ENCODE assay signal across 8 cellular contexts in the genomic region with DNA sequence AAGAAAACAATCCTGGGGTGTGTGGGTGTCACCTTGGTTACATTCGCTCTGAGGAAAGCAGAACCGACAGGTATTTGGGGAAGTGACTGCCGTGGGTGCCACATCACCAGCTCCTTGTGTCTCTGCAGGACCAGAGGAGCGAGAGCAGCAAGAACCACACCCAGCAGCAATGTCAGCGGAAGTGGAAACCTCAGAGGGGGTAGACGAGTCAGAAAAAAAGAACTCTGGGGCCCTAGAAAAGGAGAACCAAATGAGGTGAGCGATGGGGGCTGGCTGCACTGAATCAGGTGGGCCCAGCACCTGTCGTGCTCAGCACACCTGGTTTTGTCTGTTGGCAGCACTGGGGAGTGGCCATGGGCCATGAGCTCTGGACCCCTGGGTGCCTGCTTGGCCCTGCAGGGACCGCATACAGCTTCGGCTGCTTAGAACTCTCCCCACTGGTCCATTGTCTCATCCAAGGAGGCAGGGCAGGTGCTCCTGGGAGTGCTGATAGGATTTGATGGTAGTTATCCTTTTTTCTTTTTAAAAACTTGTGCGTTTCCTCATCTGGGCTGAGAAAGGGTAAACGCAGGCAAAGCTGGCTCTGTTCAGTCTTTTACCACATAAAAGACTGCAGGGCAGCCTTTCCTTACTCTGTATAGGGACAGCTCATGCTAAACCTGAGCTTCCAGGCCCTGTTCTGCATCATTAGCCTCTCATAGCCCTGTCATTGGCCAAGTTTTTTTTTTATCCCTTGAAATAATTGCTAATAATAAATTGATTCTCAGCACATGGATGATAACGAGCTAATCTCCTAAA. TPM values are rescaled to one million over a fixed set of nuclear protein-coding genes. Genes with fewer than 3 reads are reported as not detected.
A peak's percentile ranks its signal among the peaks of the same experiment; 100 is the strongest.
DNase-seq lines count a peak whose midpoint lies in the region; ATAC-seq and TF ChIP-seq lines count a peak whose summit lies in the region.

No MANE protein-coding gene starts in this region.

- intact Hi-C loops in activated CD8-positive, alpha-beta T cell treated with anti-CD3 and anti-CD28 coated beads for 36 hours (cut with micrococcal nuclease): loop anchor here (2.0 kb wide), 1 partner anchor 43 kb away; no protein-coding TSS in a partner anchor

- no peaks in the 10 kb centered on the region for H3K9me3 Mint-ChIP-seq in activated CD8-positive, alpha-beta T cell treated with anti-CD3 and anti-CD28 coated beads for 36 hours
- H3K9me3 Mint-ChIP-seq in immature natural killer cell: no peaks in the 10 kb centered on the region
- no peaks in the 10 kb centered on the region for H3K9me3 Mint-ChIP-seq in stimulated activated memory B cell treated with anti-CD40 and anti-IgM and Interleukin-4, amounts not matched to agents 10 μg/mL and 1 μg/mL and 100 μg/mL, for 72 hours

- H3K4me1 Mint-ChIP-seq in activated CD8-positive, alpha-beta T cell treated with anti-CD3 and anti-CD28 coated beads for 36 hours (ENCODE audit: low read depth): peaks cover 55% of the 10 kb centered on the region
- peaks cover 72 to 75% of the 10 kb centered on the region in 2 donors for H3K4me1 Mint-ChIP-seq in immature natural killer cell
- H3K4me1 Mint-ChIP-seq in stimulated activated memory B cell treated with anti-CD40 and anti-IgM and Interleukin-4, amounts not matched to agents 10 μg/mL and 1 μg/mL and 100 μg/mL, for 72 hours: peaks cover 47% of the 10 kb centered on the region

- H3K27me3 Mint-ChIP-seq in activated CD8-positive, alpha-beta T cell treated with anti-CD3 and anti-CD28 coated beads for 36 hours: no peaks in the 10 kb centered on the region
- peaks cover 0 to 9% (median 4%) of the 10 kb centered on the region in 3 donors for H3K27me3 Mint-ChIP-seq in immature natural killer cell (ENCODE audit: low read depth in 3 of 3)
- no peaks in the 10 kb centered on the region for H3K27me3 Mint-ChIP-seq in stimulated activated memory B cell treated with anti-CD40 and anti-IgM and Interleukin-4, amounts not matched to agents 10 μg/mL and 1 μg/mL and 100 μg/mL, for 72 hours

- CTCF ChIA-PET in activated CD8-positive, alpha-beta T cell treated with anti-CD3 and anti-CD28 coated beads for 36 hours (lab: Charles Lee): interaction anchor here (0.8 to 8.8 kb wide), 26 partner anchors 10 to 146 kb away, joined by 3 to 174 read pairs (median 5); a partner anchor contains a TSS

- H3K27ac ChIP-seq in gastroesophageal sphincter: no peak overlapping the region

- H3K4me3 ChIP-seq in gastroesophageal sphincter: no peak overlapping the region

- TF ChIP-seq POLR2A in gastroesophageal sphincter (IDR thresholded peaks at IDR 0.05): no peak

- H3K9me3 ChIP-seq in gastroesophageal sphincter: no peaks in the 10 kb centered on the region

- peaks cover 24% of the 10 kb centered on the region for H3K36me3 Mint-ChIP-seq in activated CD8-positive, alpha-beta T cell treated with anti-CD3 and anti-CD28 coated beads for 36 hours (ENCODE audit: low read depth)
- H3K36me3 Mint-ChIP-seq in immature natural killer cell: peaks cover 5 to 23% (median 18%) of the 10 kb centered on the region in 3 donors
- peaks cover 31% of the 10 kb centered on the region for H3K36me3 Mint-ChIP-seq in stimulated activated memory B cell treated with anti-CD40 and anti-IgM and Interleukin-4, amounts not matched to agents 10 μg/mL and 1 μg/mL and 100 μg/mL, for 72 hours

- TF ChIP-seq EP300 in gastroesophageal sphincter (IDR thresholded peaks at IDR 0.05): no peak

- DNase-seq in GM19240 (ENCODE audit: insufficient read length, low spot score) (peak; percentile 83), immature natural killer cell (peak; percentile 67 to 70 (median 70)), NCI-H1048 (lab: John Stamatoyannopoulos, UW) (no peak), pons (ENCODE audit: low spot score) (no peak)
- peak; percentile 83 for DNase-seq in activated CD8-positive, alpha-beta T cell treated with anti-CD3 and anti-CD28 coated beads for 36 hours

- peak; percentile 69 for ATAC-seq in HG03521 (IDR thresholded peaks at IDR 0.05; ENCODE audit: unreplicated experiment)
- ATAC-seq in activated CD8-positive, alpha-beta T cell treated with anti-CD3 and anti-CD28 coated beads for 36 hours: peak; percentile 87
- ATAC-seq in stimulated activated memory B cell treated with anti-CD40 and anti-IgM and Interleukin-4, amounts not matched to agents 10 μg/mL and 1 μg/mL and 100 μg/mL, for 72 hours: peak; percentile 99
- ATAC-seq in gastroesophageal sphincter: no peak

- H3K4me3 Mint-ChIP-seq in activated CD8-positive, alpha-beta T cell treated with anti-CD3 and anti-CD28 coated beads for 36 hours: peak overlapping the region; percentile 37
- peak overlapping the region; percentile 77 to 94 (median 86) for H3K4me3 Mint-ChIP-seq in immature natural killer cell
- peak overlapping the region; percentile 1 for H3K4me3 Mint-ChIP-seq in stimulated activated memory B cell treated with anti-CD40 and anti-IgM and Interleukin-4, amounts not matched to agents 10 μg/mL and 1 μg/mL and 100 μg/mL, for 72 hours

- peak overlapping the region; percentile 88 for H3K27ac Mint-ChIP-seq in activated CD8-positive, alpha-beta T cell treated with anti-CD3 and anti-CD28 coated beads for 36 hours
- peak overlapping the region; percentile 87 to 99 (median 97) for H3K27ac Mint-ChIP-seq in immature natural killer cell
- H3K27ac Mint-ChIP-seq in stimulated activated memory B cell treated with anti-CD40 and anti-IgM and Interleukin-4, amounts not matched to agents 10 μg/mL and 1 μg/mL and 100 μg/mL, for 72 hours: peak overlapping the region; percentile 89

- H3K4me1 ChIP-seq in gastroesophageal sphincter: peaks cover 0 to 35% (median 7%) of the 10 kb centered on the region in 3 donors

- H3K27me3 ChIP-seq in gastroesophageal sphincter: no peaks in the 10 kb centered on the region

- POLR2A ChIA-PET in activated CD8-positive, alpha-beta T cell treated with anti-CD3 and anti-CD28 coated beads for 36 hours (lab: Charles Lee): interaction anchor here (0.6 to 4.8 kb wide), 17 partner anchors 9 to 154 kb away, joined by 3 to 18 read pairs (median 4); a partner anchor contains a TSS

- 70 to 87% methylated on average over 4 to 9 of the region's 13 CpGs for WGBS in gastroesophageal sphincter (ENCODE audit: low coverage in 1 of 2), 2 donors

- no peak for TF ChIP-seq CTCF in activated CD8-positive, alpha-beta T cell treated with anti-CD3 and anti-CD28 coated beads for 36 hours (IDR thresholded peaks at IDR 0.05)
- TF ChIP-seq CTCF in gastroesophageal sphincter (IDR thresholded peaks at IDR 0.05): no peak

- H3K36me3 ChIP-seq in gastroesophageal sphincter: peaks cover 0 to 46% of the 10 kb centered on the region in 2 donors

RNA-seq across cellular contexts. Expression of a gene that starts 29.4 kb away (rescaled TPM):
- 10 to 100 TPM; 64.7 to 65.4 TPM for total RNA-seq in activated CD8-positive, alpha-beta T cell treated with anti-CD3 and anti-CD28 coated beads for 36 hours
- polyA plus RNA-seq in immature natural killer cell: 100 to 1,000 TPM; 130 to 225 (median 196) TPM
- 10 to 100 TPM; 26.3 to 66.3 (median 36.2) TPM for total RNA-seq in gastroesophageal sphincter

RNA-seq across cellular contexts. Expression of a gene that starts 31.1 kb away (rescaled TPM):
- 10 to 100 TPM; 45.3 to 53.6 TPM for total RNA-seq in activated CD8-positive, alpha-beta T cell treated with anti-CD3 and anti-CD28 coated beads for 36 hours
- 10 to 100 TPM; 46.1 to 65.3 (median 60.7) TPM for polyA plus RNA-seq in immature natural killer cell
- 10 to 100 TPM; 32.9 to 49.7 (median 39.3) TPM for total RNA-seq in gastroesophageal sphincter

RNA-seq across cellular contexts. Expression of a gene that starts 33.0 kb away (rescaled TPM):
- 10 to 100 TPM; 31.9 to 32.2 TPM for total RNA-seq in activated CD8-positive, alpha-beta T cell treated with anti-CD3 and anti-CD28 coated beads for 36 hours
- 10 to 100 TPM; 26.9 to 51.9 (median 47.8) TPM for polyA plus RNA-seq in immature natural killer cell
- 10 to 100 TPM; 13.2 to 31.5 (median 18.7) TPM for total RNA-seq in gastroesophageal sphincter

RNA-seq across cellular contexts. Expression of a gene that starts 50.6 kb away (rescaled TPM):
- under 1 TPM; 0.16 to 0.32 TPM for total RNA-seq in activated CD8-positive, alpha-beta T cell treated with anti-CD3 and anti-CD28 coated beads for 36 hours
- polyA plus RNA-seq in immature natural killer cell: not detected
- under 1 TPM in 1 of 4 donors, not detected in 3; 0.40 TPM for total RNA-seq in gastroesophageal sphincter

Comparison
In these comparisons a context has a peak if more than half of its experiments do, and no peak if none do; other contexts are left out.
1. DNase-seq: peak in GM19240 (single experiment), activated CD8-positive, alpha-beta T cell treated with anti-CD3 and anti-CD28 coated beads for 36 hours (single experiment) and immature natural killer cell (3 of 3); none in NCI-H1048 (single experiment) and pons (single experiment).
2. H3K4me3 Mint-ChIP-seq: peak in every context shown above with its lines; median percentile 86 in immature natural killer cell; 37 in activated CD8-positive, alpha-beta T cell treated with anti-CD3 and anti-CD28 coated beads for 36 hours; 1 in stimulated activated memory B cell treated with anti-CD40 and anti-IgM and Interleukin-4, amounts not matched to agents 10 μg/mL and 1 μg/mL and 100 μg/mL, for 72 hours.
3. Peak in every context shown above with its lines, with median percentiles within 50 percentile points of each other: H3K27ac Mint-ChIP-seq.